ENCODE assay signal across 28 cellular contexts in genomic region chr6:14537061-14537460, GRCh38.
"Had no signal": no experiment of that assay in that cellular context is flagged by ENCODE, and none has a peak within 500 bp of the region (broad histone marks: within the 10 kb centered on the region; RNA-seq: fewer than 3 reads in every experiment).

No MANE protein-coding gene starts in this region.

- H3K4me3 ChIP-seq: coronary artery, esophagus squamous epithelium, gastroesophageal sphincter, heart left ventricle, hepatocyte, lung, ovary, psoas muscle, sigmoid colon, testis, tibial artery, upper lobe of right lung, vagina had no signal

- H3K36me3 ChIP-seq: esophagus squamous epithelium, gastroesophageal sphincter, heart left ventricle, ovary, sigmoid colon, tibial artery, upper lobe of right lung, vagina had no signal

- H3K4me1 ChIP-seq: esophagus squamous epithelium, foreskin keratinocyte, testis, upper lobe of right lung, vagina had no signal

- H2AFZ ChIP-seq: hepatocyte had no signal

- H3K9me3 ChIP-seq: esophagus squamous epithelium, gastroesophageal sphincter, heart left ventricle, ovary, psoas muscle, sigmoid colon, testis, tibial artery, upper lobe of right lung, vagina had no signal

- H3K27me3 ChIP-seq: esophagus squamous epithelium, foreskin keratinocyte, gastroesophageal sphincter, heart left ventricle, hepatocyte, ovary, sigmoid colon, testis, tibial artery, upper lobe of right lung, vagina had no signal

- DNase-seq: dermis blood vessel endothelial cell; effector memory CD4-positive, alpha-beta T cell; erythroblast; esophagus squamous epithelium; foreskin keratinocyte; heart left ventricle; kidney; natural killer cell; occipital lobe; ovary; posterior cingulate gyrus; psoas muscle; right cardiac atrium; sigmoid colon; stimulated activated CD4-positive, alpha-beta T cell treated with anti-CD3 and anti-CD28 coated beads, Interleukin-2, amount 100 ng/mL, for 24 hours; stimulated activated CD4-positive, alpha-beta T cell treated with anti-CD3 and anti-CD28 coated beads, Interleukin-4, amount 100 ng/mL, for 24 hours; stimulated activated naive CD8-positive, alpha-beta T cell treated with anti-CD3 and anti-CD28 coated beads, Interleukin-15, Interleukin-2, amounts not matched to agents 100 U/mL and 50 U/mL, for 24 hours; substantia nigra; testis; upper lobe of right lung had no signal

- H3K79me2 ChIP-seq: hepatocyte had no signal

- H3K4me2 ChIP-seq: hepatocyte had no signal

- H3K27ac ChIP-seq: coronary artery, esophagus squamous epithelium, foreskin keratinocyte, gastroesophageal sphincter, heart left ventricle, hepatocyte, ovary, psoas muscle, sigmoid colon, testis, tibial artery, upper lobe of right lung, vagina had no signal

- ATAC-seq: foreskin keratinocyte; gastroesophageal sphincter; heart left ventricle; left lobe of liver; natural killer cell; psoas muscle; right cardiac atrium; stimulated activated memory B cell treated with anti-CD40 and anti-IgM and Interleukin-4, amounts not matched to agents 10 μg/mL and 1 μg/mL and 100 μg/mL, for 72 hours; stimulated activated naive CD8-positive, alpha-beta T cell treated with anti-CD3 and anti-CD28 coated beads, Interleukin-15, Interleukin-2, amounts not matched to agents 100 U/mL and 50 U/mL, for 24 hours; upper lobe of right lung had no signal
